Comparison of ENCODE assay signal across 8 cellular contexts in the genomic region with DNA sequence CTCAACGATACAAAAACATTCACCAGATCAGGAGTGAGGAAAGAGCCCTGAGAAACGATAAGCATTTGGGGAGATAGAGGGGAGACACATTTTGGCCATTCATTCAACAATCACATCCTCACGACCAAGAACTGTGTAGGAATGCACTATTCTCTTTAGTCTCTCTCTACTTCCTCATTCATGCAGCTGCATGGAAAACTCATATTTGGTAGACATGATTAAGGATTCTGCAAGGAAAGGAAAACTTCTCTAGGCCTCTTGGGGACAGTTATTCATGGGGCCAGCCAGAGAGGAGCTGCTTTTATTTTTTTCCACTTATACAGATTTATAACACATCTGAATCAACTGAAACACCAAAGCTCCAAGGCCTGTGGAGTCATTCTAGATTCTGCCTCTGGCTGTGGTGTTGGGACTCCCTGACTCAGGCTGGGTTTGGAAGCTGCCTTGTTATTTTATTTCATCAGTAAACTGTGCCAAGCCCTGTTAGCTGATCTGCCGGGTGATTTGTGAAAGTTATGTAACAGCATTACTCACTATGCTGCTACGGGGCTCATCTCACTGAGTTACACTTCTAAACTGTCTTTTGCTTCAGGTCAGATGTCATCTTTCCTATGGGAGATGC.
A peak's percentile ranks its signal among the peaks of the same experiment; 100 is the strongest.
DNase-seq lines count a peak whose midpoint lies in the region; ATAC-seq lines count a peak whose summit lies in the region.

No MANE protein-coding gene starts in this region.

- peaks cover 16% of the 10 kb centered on the region for H3K36me3 Mint-ChIP-seq in activated T-helper 17 cell treated with anti-CD3 and anti-CD28 coated beads, Interleukin-2, amount 50 U/mL, for 72 hours (ENCODE audit: low read depth)

- no peak overlapping the region for H3K4me3 Mint-ChIP-seq in activated T-helper 17 cell treated with anti-CD3 and anti-CD28 coated beads, Interleukin-2, amount 50 U/mL, for 72 hours

- H3K27me3 ChIP-seq in right cardiac atrium (ENCODE audit: control insufficient read depth, insufficient read depth) (no peaks in the 10 kb centered on the region), subcutaneous abdominal adipose tissue (ENCODE audit: control insufficient read depth in 5 of 5, insufficient read depth in 4 of 5, low read length in 5 of 5) (no peaks in the 10 kb centered on the region)

- no peaks in the 10 kb centered on the region for H3K27me3 Mint-ChIP-seq in activated T-helper 17 cell treated with anti-CD3 and anti-CD28 coated beads, Interleukin-2, amount 50 U/mL, for 72 hours

- peaks cover 24% of the 10 kb centered on the region for H3K4me1 Mint-ChIP-seq in activated T-helper 17 cell treated with anti-CD3 and anti-CD28 coated beads, Interleukin-2, amount 50 U/mL, for 72 hours

- no peaks in the 10 kb centered on the region for H3K9me3 Mint-ChIP-seq in activated T-helper 17 cell treated with anti-CD3 and anti-CD28 coated beads, Interleukin-2, amount 50 U/mL, for 72 hours

- peak; percentile 78 for ATAC-seq in activated T-helper 17 cell treated with anti-CD3 and anti-CD28 coated beads, Interleukin-2, amount 50 U/mL, for 72 hours (replicated peaks)
- peak; percentile 91 to 92 for ATAC-seq in right cardiac atrium
- ATAC-seq in GM19023 (IDR thresholded peaks at IDR 0.05; ENCODE audit: unreplicated experiment): no peak

- H3K9ac ChIP-seq in subcutaneous abdominal adipose tissue (ENCODE audit: low read length in 5 of 5): no peak overlapping the region

- H3K4me1 ChIP-seq in right cardiac atrium (ENCODE audit: control insufficient read depth, insufficient read depth, low read length) (peaks cover 4% of the 10 kb centered on the region), subcutaneous abdominal adipose tissue (ENCODE audit: control insufficient read depth in 5 of 5, insufficient read depth in 5 of 5, low read length in 5 of 5) (peaks cover 0 to 30% (median 27%) of the 10 kb centered on the region in 5 donors)

- peak; percentile 88 for DNase-seq in HS-5 (ENCODE audit: low read depth)
- DNase-seq in right cardiac atrium: peak; percentile 34 to 62 (median 43)
- DNase-seq in DMS53 (lab: John Stamatoyannopoulos, UW): no peak
- DNase-seq in midbrain (lab: John Stamatoyannopoulos, UW): no peak
- no peak for DNase-seq in T-helper 9 cell

- WGBS in right cardiac atrium: 18% methylated on average over 5 of the region's 5 CpGs

- intact Hi-C loops in right cardiac atrium (cut with DNase I): no loop called here

- H3K9me3 ChIP-seq in right cardiac atrium (ENCODE audit: control insufficient read depth, low read length): no peaks in the 10 kb centered on the region
- no peaks in the 10 kb centered on the region for H3K9me3 ChIP-seq in subcutaneous abdominal adipose tissue (ENCODE audit: control insufficient read depth in 5 of 5, low read length in 5 of 5)

- H3K27ac Mint-ChIP-seq in activated T-helper 17 cell treated with anti-CD3 and anti-CD28 coated beads, Interleukin-2, amount 50 U/mL, for 72 hours: peak overlapping the region; percentile 15

- H3K27ac ChIP-seq in right cardiac atrium (ENCODE audit: low read length) (peak overlapping the region; percentile 70), subcutaneous abdominal adipose tissue (ENCODE audit: low read depth, low read length) (peak overlapping the region; percentile 58)

- H3K36me3 ChIP-seq in subcutaneous abdominal adipose tissue (ENCODE audit: control insufficient read depth in 5 of 5, insufficient read depth in 5 of 5, low read length in 5 of 5): no peaks in the 10 kb centered on the region

- H3K4me3 ChIP-seq in right cardiac atrium (ENCODE audit: low read length) (no peak overlapping the region), subcutaneous abdominal adipose tissue (ENCODE audit: low read depth in 1 of 5, low read length in 5 of 5) (no peak overlapping the region)

Comparison
In these comparisons a context has a peak if more than half of its experiments do, and no peak if none do; other contexts are left out.
1. DNase-seq: peak in HS-5 (single experiment) and right cardiac atrium (3 of 3); none in DMS53 (single experiment), midbrain (single experiment) and T-helper 9 cell (single experiment).